In the genomic region with DNA sequence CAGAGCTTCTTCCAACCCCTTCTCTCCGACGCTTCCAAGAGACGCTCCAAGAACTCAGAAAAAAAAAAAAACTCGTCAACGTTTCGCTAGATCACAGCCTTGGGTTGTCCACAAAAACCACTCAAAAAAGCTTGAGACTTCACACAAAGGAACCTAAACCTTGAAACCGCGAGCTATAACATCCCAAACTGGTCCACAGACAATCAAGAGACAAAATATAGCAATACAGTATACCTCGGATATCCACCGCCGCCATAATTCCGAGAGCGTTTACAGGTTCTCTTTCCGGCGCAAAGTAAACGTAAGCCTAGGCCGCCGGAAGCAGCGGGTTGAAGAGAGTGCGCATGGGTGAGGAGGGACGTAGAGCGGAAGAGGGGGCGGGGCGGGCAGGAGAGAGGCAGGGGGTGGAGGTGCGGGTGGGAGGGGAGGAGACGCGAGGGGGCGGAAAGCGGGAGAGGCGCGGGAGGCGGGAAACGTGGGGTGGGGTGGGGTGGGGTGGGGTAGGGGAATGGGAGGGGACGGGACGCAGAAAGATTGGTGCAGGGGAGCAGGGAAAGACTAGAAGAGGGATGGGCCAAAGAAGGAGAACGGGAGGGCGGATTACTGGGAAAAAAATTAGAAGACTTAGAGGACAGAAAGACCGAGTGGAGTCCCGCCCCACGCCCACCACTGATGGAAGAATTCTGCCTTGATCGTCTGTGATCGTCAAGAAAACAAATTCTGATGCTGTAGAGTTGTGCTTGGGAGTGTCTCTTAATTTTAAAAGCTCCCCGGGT, we compare ENCODE assay signal across 8 cellular contexts. TPM values are rescaled to one million over a fixed set of nuclear protein-coding genes. Genes with fewer than 3 reads are reported as not detected.
DNase-seq lines count a peak whose midpoint lies in the region; ATAC-seq and TF ChIP-seq lines count a peak whose summit lies in the region.

MED6 (minus strand) TSS at position 274 of the 776 bp plus-strand sequence; CDS start at position 256, 18 bp downstream.

- peak within 1 kb of the TSS; percentile 97 to 99 for H3K27ac Mint-ChIP-seq in activated naive CD4-positive, alpha-beta T cell treated with anti-CD3 and anti-CD28 coated beads, Interleukin-2, amount 50 U/mL, for 72 hours
- peak within 1 kb of the TSS; percentile 97 for H3K27ac Mint-ChIP-seq in glutamatergic neuron (ENCODE audit: unreplicated experiment)

- no peaks in the 10 kb centered on the region for H3K27me3 ChIP-seq in suprapubic skin

- peak; percentile 91 for ATAC-seq in HG02588 (IDR thresholded peaks at IDR 0.05; ENCODE audit: unreplicated experiment)
- peak; percentile 100 for ATAC-seq in activated naive CD4-positive, alpha-beta T cell treated with anti-CD3 and anti-CD28 coated beads, Interleukin-2, amount 50 U/mL, for 72 hours
- peak; percentile 84 for ATAC-seq in omental fat pad (ENCODE audit: low FRiP score)

- peak; percentile 78 for DNase-seq in GM04504 (ENCODE audit: low read depth)
- peak; percentile 82 for DNase-seq in NCI-H128 (lab: John Stamatoyannopoulos, UW; ENCODE audit: unreplicated experiment)
- peak; percentile 78 for DNase-seq in SKM-1 treated with dmso at 0.1 percent for 144 hours (lab: John Stamatoyannopoulos, UW; ENCODE audit: unreplicated experiment)
- peak; percentile 83 to 88 for DNase-seq in activated naive CD4-positive, alpha-beta T cell treated with anti-CD3 and anti-CD28 coated beads, Interleukin-2, amount 50 U/mL, for 72 hours (ENCODE audit: low spot score in 2 of 2)
- DNase-seq in glutamatergic neuron = peak; percentile 93
- peak; percentile 51 for DNase-seq in omental fat pad (ENCODE audit: low spot score)
- peak; percentile 94 to 95 for DNase-seq in suprapubic skin (ENCODE audit: low spot score in 2 of 2)

- peaks cover 6% of the 10 kb centered on the region for H3K4me1 Mint-ChIP-seq in glutamatergic neuron (ENCODE audit: low read depth, unreplicated experiment)

- no peak for TF ChIP-seq EP300 in suprapubic skin (IDR thresholded peaks at IDR 0.05)

- no peak for TF ChIP-seq CTCF in glutamatergic neuron (IDR thresholded peaks at IDR 0.05; ENCODE audit: partially characterized antibody, unreplicated experiment)
- TF ChIP-seq CTCF in omental fat pad (IDR thresholded peaks at IDR 0.05) = no peak
- no peak for TF ChIP-seq CTCF in suprapubic skin (IDR thresholded peaks at IDR 0.05)

- TF ChIP-seq POLR2A in suprapubic skin (IDR thresholded peaks at IDR 0.05) = peak in 1 of 2 donors; percentile 15

- no peaks in the 10 kb centered on the region for H3K9me3 Mint-ChIP-seq in activated naive CD4-positive, alpha-beta T cell treated with anti-CD3 and anti-CD28 coated beads, Interleukin-2, amount 50 U/mL, for 72 hours
- H3K9me3 Mint-ChIP-seq in glutamatergic neuron (ENCODE audit: unreplicated experiment) = no peaks in the 10 kb centered on the region

- peaks cover 5% of the 10 kb centered on the region for H3K27me3 Mint-ChIP-seq in glutamatergic neuron (ENCODE audit: unreplicated experiment)

- peaks cover 9% of the 10 kb centered on the region in 2 donors for H3K36me3 Mint-ChIP-seq in activated naive CD4-positive, alpha-beta T cell treated with anti-CD3 and anti-CD28 coated beads, Interleukin-2, amount 50 U/mL, for 72 hours
- no peaks in the 10 kb centered on the region for H3K36me3 Mint-ChIP-seq in glutamatergic neuron (ENCODE audit: unreplicated experiment)

- peak within 1 kb of the TSS; percentile 82 for H3K27ac ChIP-seq in suprapubic skin

- H3K4me3 Mint-ChIP-seq in glutamatergic neuron (ENCODE audit: unreplicated experiment) = peak within 1 kb of the TSS; percentile 99

- H3K4me3 ChIP-seq in suprapubic skin = peak within 1 kb of the TSS; percentile 86

- WGBS in suprapubic skin = 1% methylated on average over 43 of the region's 43 CpGs

- H3K4me1 ChIP-seq in suprapubic skin = peaks cover 17% of the 10 kb centered on the region

- no peaks in the 10 kb centered on the region for H3K9me3 ChIP-seq in suprapubic skin

- peaks cover 14% of the 10 kb centered on the region for H3K36me3 ChIP-seq in suprapubic skin

RNA-seq across cellular contexts. Expression of gene MED6, which starts in this region (rescaled TPM):
- total RNA-seq in activated naive CD4-positive, alpha-beta T cell treated with anti-CD3 and anti-CD28 coated beads, Interleukin-2, amount 50 U/mL, for 72 hours = 10 to 100 TPM; 58.8 to 80.4 TPM
- total RNA-seq in glutamatergic neuron (ENCODE audit: unreplicated experiment) (55.2 TPM), omental fat pad (10 to 100 TPM; 22.9 to 38.1 (median 30.3) TPM), suprapubic skin (10 to 100 TPM; 38.1 to 76.0 (median 42.1) TPM)

Comparison
In these comparisons a context has a peak if more than half of its experiments do, and no peak if none do; other contexts are left out.
1. Peak in every context shown above with its lines: DNase-seq, ATAC-seq, H3K4me3 ChIP-seq and H3K27ac ChIP-seq.